1 cellular context compared by ENCODE assay signal in genomic region chr14:23669441-23669840, GRCh38.
TF ChIP-seq lines count a peak whose summit lies in the region.

No MANE protein-coding gene starts in this region.

TF ChIP-seq in IMR-90, 13 proteins besides CTCF, POLR2A, EP300 and RAD21:
- no peak for TF ChIP-seq CEBPB (IDR thresholded peaks at IDR 0.05; ENCODE audit: low read depth, low read length)
- TF ChIP-seq RFX5 (IDR thresholded peaks at IDR 0.05; ENCODE audit: low read depth, low read length) = no peak
- no peak for TF ChIP-seq CHD1 (IDR thresholded peaks at IDR 0.05; ENCODE audit: low read depth, low read length)
- TF ChIP-seq FOS (IDR thresholded peaks at IDR 0.05; ENCODE audit: low read depth, low read length) = no peak
- TF ChIP-seq MXI1 (IDR thresholded peaks at IDR 0.05; ENCODE audit: borderline replicate concordance, low read depth, low read length) = no peak
- TF ChIP-seq USF2 (IDR thresholded peaks at IDR 0.05; ENCODE audit: low read depth, low read length) = no peak
- TF ChIP-seq MAZ (IDR thresholded peaks at IDR 0.05; ENCODE audit: borderline replicate concordance, low read depth, low read length) = no peak
- TF ChIP-seq NFE2L2 (IDR thresholded peaks at IDR 0.05; ENCODE audit: low read depth, low read length) = no peak
